Comparison of ENCODE assay signal across 10 cellular contexts in the genomic region with DNA sequence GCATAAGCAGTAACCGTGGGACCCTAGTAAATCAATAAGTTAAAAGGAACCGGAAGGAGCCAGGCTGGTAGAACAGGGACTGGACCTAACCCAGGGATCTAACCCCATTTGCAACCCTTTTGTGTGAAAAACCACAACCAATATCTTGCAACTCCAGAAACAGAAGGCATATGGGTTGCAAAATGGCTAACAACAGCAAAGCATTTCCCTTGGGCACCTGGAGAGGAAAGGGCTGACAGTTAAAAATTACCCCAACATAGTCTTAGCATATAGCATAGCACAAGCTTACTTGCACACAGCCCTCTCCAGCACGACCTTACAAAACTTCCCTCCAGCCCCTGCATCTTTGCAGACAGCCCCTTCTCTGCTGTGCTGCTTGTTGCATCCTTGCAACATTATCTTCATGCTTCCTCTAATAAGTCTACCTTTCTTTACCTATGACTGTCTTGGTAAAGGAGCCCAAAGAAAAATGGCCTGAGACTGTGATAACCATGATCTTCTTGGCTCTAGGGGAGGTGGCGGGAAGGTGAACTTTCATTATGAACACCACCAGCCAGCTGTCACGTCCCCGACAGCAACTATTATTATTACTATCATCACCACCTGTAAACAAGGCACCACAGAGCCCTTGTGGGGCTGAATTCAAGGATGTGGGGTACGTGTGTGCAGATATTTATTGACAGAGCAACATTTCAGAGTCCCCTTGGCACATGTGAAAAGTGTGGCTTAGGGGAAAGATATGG. TPM values are rescaled to one million over a fixed set of nuclear protein-coding genes. Genes with fewer than 3 reads are reported as not detected.
DNase-seq lines count a peak whose midpoint lies in the region; ATAC-seq and TF ChIP-seq lines count a peak whose summit lies in the region.
"Had no signal": no experiment of that assay in that cellular context is flagged by ENCODE, and none has a peak within 500 bp of the region (broad histone marks: within the 10 kb centered on the region; RNA-seq: fewer than 3 reads in every experiment).

No MANE protein-coding gene starts in this region.

- no peak for TF ChIP-seq POLR2A in gastroesophageal sphincter (IDR thresholded peaks at IDR 0.05)
- no peak for TF ChIP-seq POLR2A in esophagus squamous epithelium (IDR thresholded peaks at IDR 0.05)

- DNase-seq in NCI-H2107 treated with DMSO at 0.1 percent for 48 hours (lab: John Stamatoyannopoulos, UW; ENCODE audit: unreplicated experiment): no peak
- no peak for DNase-seq in effector memory CD4-positive, alpha-beta T cell
- no peak for DNase-seq in esophagus squamous epithelium (lab: John Stamatoyannopoulos, UW)
- DNase-seq: T-cell had no signal

- ATAC-seq in GM18519 (IDR thresholded peaks at IDR 0.05; ENCODE audit: low FRiP score, unreplicated experiment) (peak; percentile 72), GM19468 (IDR thresholded peaks at IDR 0.05; ENCODE audit: extremely low read depth, unreplicated experiment) (peak; percentile 57), HG03039 (IDR thresholded peaks at IDR 0.05; ENCODE audit: unreplicated experiment) (peak; percentile 77), gastroesophageal sphincter (no peak)
- ATAC-seq: T-cell had no signal

- no peaks in the 10 kb centered on the region for H3K79me2 ChIP-seq in OCI-LY3 (ENCODE audit: low read length)

- peaks cover 38% of the 10 kb centered on the region for H3K4me1 ChIP-seq in OCI-LY3 (ENCODE audit: low read length)
- peaks cover 6 to 32% (median 13%) of the 10 kb centered on the region in 3 donors for H3K4me1 ChIP-seq in gastroesophageal sphincter
- no peaks in the 10 kb centered on the region for H3K4me1 ChIP-seq in effector memory CD4-positive, alpha-beta T cell (ENCODE audit: control insufficient read depth, insufficient read depth, low read length, poor library complexity, severe bottlenecking)
- H3K4me1 ChIP-seq in esophagus squamous epithelium: peaks cover 0 to 16% (median 0%) of the 10 kb centered on the region in 3 donors

- peak overlapping the region; percentile 83; the same call in 1 of the 2 replicates for H2AFZ ChIP-seq in OCI-LY3 (ENCODE audit: low read depth, low read length)

- H3K9me3 ChIP-seq in OCI-LY3 (ENCODE audit: insufficient read depth, low read length) (no peaks in the 10 kb centered on the region), gastroesophageal sphincter (no peaks in the 10 kb centered on the region), esophagus squamous epithelium (no peaks in the 10 kb centered on the region)
- H3K9me3 ChIP-seq in effector memory CD4-positive, alpha-beta T cell (ENCODE audit: control insufficient read depth, low read length): no peaks in the 10 kb centered on the region
- H3K9me3 ChIP-seq: thoracic aorta had no signal

- H3K4me2 ChIP-seq in OCI-LY3 (ENCODE audit: low read length): peak overlapping the region; percentile 36

- H3K36me3 ChIP-seq in OCI-LY3 (replicated peaks; ENCODE audit: low read depth, low read length) (no peaks in the 10 kb centered on the region), gastroesophageal sphincter (no peaks in the 10 kb centered on the region), esophagus squamous epithelium (no peaks in the 10 kb centered on the region)
- H3K36me3 ChIP-seq in effector memory CD4-positive, alpha-beta T cell (ENCODE audit: control insufficient read depth, insufficient read depth, low read length): no peaks in the 10 kb centered on the region
- H3K36me3 ChIP-seq: thoracic aorta had no signal

- no peak for TF ChIP-seq EP300 in gastroesophageal sphincter (IDR thresholded peaks at IDR 0.05)

- no peak overlapping the region for H3K27ac ChIP-seq in OCI-LY3 (ENCODE audit: low read length)
- no peak overlapping the region for H3K27ac ChIP-seq in gastroesophageal sphincter
- H3K27ac ChIP-seq in effector memory CD4-positive, alpha-beta T cell (ENCODE audit: insufficient read depth, low read length, poor library complexity, severe bottlenecking): no peak overlapping the region
- no peak overlapping the region for H3K27ac ChIP-seq in esophagus squamous epithelium
- H3K27ac ChIP-seq: thoracic aorta had no signal

- WGBS in gastroesophageal sphincter (ENCODE audit: low coverage in 1 of 2), 2 donors: 70 to 82% methylated on average over 4 to 5 of the region's 7 CpGs
- WGBS in esophagus squamous epithelium, 2 donors: 62 to 78% methylated on average over 7 of the region's 7 CpGs

- no peaks in the 10 kb centered on the region for H3K27me3 ChIP-seq in OCI-LY3 (ENCODE audit: low read depth, low read length)
- H3K27me3 ChIP-seq in gastroesophageal sphincter: no peaks in the 10 kb centered on the region
- peaks cover 4% of the 10 kb centered on the region for H3K27me3 ChIP-seq in effector memory CD4-positive, alpha-beta T cell (replicated peaks; ENCODE audit: control insufficient read depth, insufficient read depth, low read length, poor library complexity, severe bottlenecking)
- peaks cover 0 to 7% (median 0%) of the 10 kb centered on the region in 4 donors for H3K27me3 ChIP-seq in esophagus squamous epithelium

- H4K20me1 ChIP-seq in OCI-LY3 (ENCODE audit: insufficient read depth, low read length): no peaks in the 10 kb centered on the region

- intact Hi-C loops in esophagus squamous epithelium (cut with DNase I): no loop called here

- TF ChIP-seq CTCF in OCI-LY3 (IDR thresholded peaks at IDR 0.05; ENCODE audit: low read depth, low read length): no peak
- no peak for TF ChIP-seq CTCF in gastroesophageal sphincter (IDR thresholded peaks at IDR 0.05)
- no peak for TF ChIP-seq CTCF in esophagus squamous epithelium (IDR thresholded peaks at IDR 0.05)

- no peak overlapping the region for H3K4me3 ChIP-seq in OCI-LY3 (ENCODE audit: low read length)
- H3K4me3 ChIP-seq in gastroesophageal sphincter: no peak overlapping the region
- H3K4me3 ChIP-seq in effector memory CD4-positive, alpha-beta T cell (ENCODE audit: insufficient read depth, low read depth, low read length, poor library complexity, severe bottlenecking): no peak overlapping the region
- no peak overlapping the region for H3K4me3 ChIP-seq in esophagus squamous epithelium
- H3K4me3 ChIP-seq: thoracic aorta had no signal

- no peak overlapping the region for H3K9ac ChIP-seq in OCI-LY3 (ENCODE audit: low read length)

RNA-seq across cellular contexts. Expression of a gene that starts 49.8 kb away (rescaled TPM):
- total RNA-seq in gastroesophageal sphincter: 10 to 100 TPM; 27.2 to 49.1 (median 30.1) TPM
- total RNA-seq in esophagus squamous epithelium: 10 to 100 TPM; 22.8 to 43.7 (median 34.0) TPM
